11 cellular contexts compared by ENCODE assay signal in the genomic region with DNA sequence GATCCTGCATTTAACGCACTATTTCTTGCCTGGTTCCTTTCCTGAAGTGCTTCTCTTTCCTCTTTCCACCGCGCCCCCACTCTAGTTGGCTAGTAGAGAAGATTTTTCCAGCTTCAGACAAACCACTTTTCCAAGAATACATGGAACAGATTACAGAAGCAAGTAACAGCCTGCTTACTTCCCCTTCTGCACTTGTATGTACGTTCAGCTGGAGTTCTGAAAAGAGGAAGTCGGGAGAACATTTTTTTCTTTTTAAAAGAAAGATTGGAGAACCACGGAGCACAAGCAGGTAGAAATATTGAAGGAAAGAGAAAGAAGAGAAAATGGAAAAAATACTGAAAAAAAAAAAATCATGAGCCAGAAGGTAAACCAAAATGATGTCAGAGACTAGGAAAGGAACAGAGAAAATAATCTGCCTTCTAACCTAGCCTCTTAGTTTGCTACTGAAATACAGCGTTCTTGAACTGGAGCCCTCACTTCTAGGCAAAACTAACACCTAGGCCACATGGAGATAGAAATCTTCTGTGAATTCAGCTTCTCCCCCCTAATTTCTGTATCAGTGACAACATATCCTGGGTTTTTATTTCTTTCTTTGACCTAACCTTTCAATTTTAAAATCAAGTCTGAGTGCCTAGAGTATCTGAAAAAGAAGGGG.
A peak's percentile ranks its signal among the peaks of the same experiment; 100 is the strongest.
DNase-seq lines count a peak whose midpoint lies in the region; ATAC-seq and TF ChIP-seq lines count a peak whose summit lies in the region.
"Had no signal": no experiment of that assay in that cellular context is flagged by ENCODE, and none has a peak within 500 bp of the region (broad histone marks: within the 10 kb centered on the region; RNA-seq: fewer than 3 reads in every experiment).

No MANE protein-coding gene starts in this region.

- H3K79me2 ChIP-seq in GM23338 (replicated peaks; ENCODE audit: insufficient read depth), result no peaks in the 10 kb centered on the region

- no peaks in the 10 kb centered on the region for H3K27me3 Mint-ChIP-seq in stimulated activated memory B cell treated with anti-CD40 and anti-IgM and Interleukin-4, amounts not matched to agents 10 μg/mL and 1 μg/mL and 100 μg/mL, for 72 hours
- H3K27me3 Mint-ChIP-seq in GM23338 (ENCODE audit: insufficient read depth, low read depth, poor library complexity), result peaks cover 2% of the 10 kb centered on the region

- peak overlapping the region in 6 of 10 donors; percentile 8 to 74 (median 55) for H3K27ac ChIP-seq in heart right ventricle
- H3K27ac ChIP-seq in SJCRH30, result no peak overlapping the region
- no peak overlapping the region for H3K27ac ChIP-seq in GM23338 (ENCODE audit: low read depth)

- H3K9me3 ChIP-seq in heart right ventricle (no peaks in the 10 kb centered on the region), SJCRH30 (replicated peaks) (no peaks in the 10 kb centered on the region)
- H3K9me3 ChIP-seq: SK-N-SH had no signal

- H3K9me2 ChIP-seq in GM23338 (ENCODE audit: insufficient read depth), result no peaks in the 10 kb centered on the region
- H3K9me2 ChIP-seq: SK-N-SH had no signal

- no peaks in the 10 kb centered on the region for H3K27me3 ChIP-seq in heart right ventricle
- no peaks in the 10 kb centered on the region for H3K27me3 ChIP-seq in SJCRH30
- H3K27me3 ChIP-seq in GM23338 (ENCODE audit: insufficient read depth), result no peaks in the 10 kb centered on the region

- WGBS in heart right ventricle, 2 donors, result 58 to 60% methylated on average over 7 of the region's 7 CpGs

- H3K4me1 ChIP-seq in heart right ventricle (peaks cover 0 to 41% (median 22%) of the 10 kb centered on the region in 9 donors), SJCRH30 (peaks cover 2% of the 10 kb centered on the region), GM23338 (ENCODE audit: insufficient read depth) (peaks cover 32% of the 10 kb centered on the region)

- intact Hi-C loops in heart right ventricle (cut with DNase I), result loop anchor here in 1 of 10 donors (10.0 kb wide), 1 partner anchor 184 kb away; no protein-coding TSS in a partner anchor

- no peaks in the 10 kb centered on the region for H3K36me3 Mint-ChIP-seq in stimulated activated memory B cell treated with anti-CD40 and anti-IgM and Interleukin-4, amounts not matched to agents 10 μg/mL and 1 μg/mL and 100 μg/mL, for 72 hours
- H3K36me3 Mint-ChIP-seq in GM23338 (ENCODE audit: low read depth), result no peaks in the 10 kb centered on the region

- no peaks in the 10 kb centered on the region for H3K4me1 Mint-ChIP-seq in stimulated activated memory B cell treated with anti-CD40 and anti-IgM and Interleukin-4, amounts not matched to agents 10 μg/mL and 1 μg/mL and 100 μg/mL, for 72 hours
- H3K4me1 Mint-ChIP-seq in GM23338, result peaks cover 19% of the 10 kb centered on the region

- no peak for TF ChIP-seq CTCF in heart right ventricle (IDR thresholded peaks at IDR 0.05)
- TF ChIP-seq CTCF in GM23338 (conservative IDR thresholded peaks at IDR 0.05; ENCODE audit: low read depth in 2 of 2), result no peak

- H3K36me3 ChIP-seq in heart right ventricle (no peaks in the 10 kb centered on the region), SJCRH30 (no peaks in the 10 kb centered on the region), GM23338 (ENCODE audit: insufficient read depth) (no peaks in the 10 kb centered on the region)

- H4K20me1 ChIP-seq in GM23338 (replicated peaks; ENCODE audit: insufficient read depth), result no peaks in the 10 kb centered on the region

- H3K27ac Mint-ChIP-seq in stimulated activated memory B cell treated with anti-CD40 and anti-IgM and Interleukin-4, amounts not matched to agents 10 μg/mL and 1 μg/mL and 100 μg/mL, for 72 hours, result no peak overlapping the region
- H3K27ac Mint-ChIP-seq in GM23338, result no peak overlapping the region

- H2AFZ ChIP-seq in GM23338, result no peak overlapping the region

- no peaks in the 10 kb centered on the region for H3F3A ChIP-seq in GM23338 (replicated peaks; ENCODE audit: low read depth)

- ATAC-seq in heart right ventricle, result peak in 6 of 8 donors; percentile 50 to 82 (median 76)
- peak; percentile 60 for ATAC-seq in stimulated activated memory B cell treated with anti-CD40 and anti-IgM and Interleukin-4, amounts not matched to agents 10 μg/mL and 1 μg/mL and 100 μg/mL, for 72 hours
- ATAC-seq in GM23338, result no peak

- no peaks in the 10 kb centered on the region for H3K9me3 Mint-ChIP-seq in stimulated activated memory B cell treated with anti-CD40 and anti-IgM and Interleukin-4, amounts not matched to agents 10 μg/mL and 1 μg/mL and 100 μg/mL, for 72 hours
- H3K9me3 Mint-ChIP-seq in GM23338, result no peaks in the 10 kb centered on the region

- H3K4me2 ChIP-seq in GM23338, result no peak overlapping the region
- H3K4me2 ChIP-seq: SK-N-SH had no signal

- H3K4me3 Mint-ChIP-seq in stimulated activated memory B cell treated with anti-CD40 and anti-IgM and Interleukin-4, amounts not matched to agents 10 μg/mL and 1 μg/mL and 100 μg/mL, for 72 hours, result no peak overlapping the region
- no peak overlapping the region for H3K4me3 Mint-ChIP-seq in GM23338

- DNase-seq in NCI-H510A treated with DMSO at 0.1 percent for 48 hours (lab: John Stamatoyannopoulos, UW) (peak; percentile 8), NCI-H510A (lab: John Stamatoyannopoulos, UW) (no peak), MV-4-11 (lab: John Stamatoyannopoulos, UW) (peak; percentile 91), heart right ventricle (peak in 1 of 2 donors; percentile 27), SJCRH30 (no peak), GM23338 (ENCODE audit: low spot score) (no peak), cortex of kidney (lab: John Stamatoyannopoulos, UW) (no peak)
- DNase-seq: occipital lobe; stimulated activated CD4-positive, alpha-beta T cell treated with anti-CD3 and anti-CD28 coated beads, Interleukin-4, amount 100 ng/mL, for 4 hours had no signal

- no peak overlapping the region for H3K4me3 ChIP-seq in heart right ventricle
- no peak overlapping the region for H3K4me3 ChIP-seq in SJCRH30
- no peak overlapping the region for H3K4me3 ChIP-seq in GM23338

TF ChIP-seq in GM23338, 12 proteins besides CTCF, POLR2A, EP300 and RAD21:
- TF ChIP-seq CREB1 (CRISPR knock-in tag; IDR thresholded peaks at IDR 0.05; ENCODE audit: low read depth) (no peak), ZNF331 (CRISPR knock-in tag; IDR thresholded peaks at IDR 0.05; ENCODE audit: low read depth) (no peak), EZH2phosphoT487 (IDR thresholded peaks at IDR 0.05; ENCODE audit: unreplicated experiment) (no peak), ETS1 (IDR thresholded peaks at IDR 0.05) (no peak), JUNB (IDR thresholded peaks at IDR 0.05; ENCODE audit: unreplicated experiment) (no peak), EZH2 (IDR thresholded peaks at IDR 0.05; ENCODE audit: low read depth, unreplicated experiment) (no peak)

Comparison
In these comparisons a context has a peak if more than half of its experiments do, and no peak if none do; other contexts are left out.
1. DNase-seq: peak in NCI-H510A treated with DMSO at 0.1 percent for 48 hours (single experiment) and MV-4-11 (single experiment); none in NCI-H510A (single experiment), SJCRH30 (0 of 2), GM23338 (single experiment) and cortex of kidney (single experiment).
2. H3K27ac ChIP-seq: peak in heart right ventricle (6 of 10); none in SJCRH30 (single experiment) and GM23338 (single experiment).